8 cellular contexts compared by ENCODE assay signal in the genomic region with DNA sequence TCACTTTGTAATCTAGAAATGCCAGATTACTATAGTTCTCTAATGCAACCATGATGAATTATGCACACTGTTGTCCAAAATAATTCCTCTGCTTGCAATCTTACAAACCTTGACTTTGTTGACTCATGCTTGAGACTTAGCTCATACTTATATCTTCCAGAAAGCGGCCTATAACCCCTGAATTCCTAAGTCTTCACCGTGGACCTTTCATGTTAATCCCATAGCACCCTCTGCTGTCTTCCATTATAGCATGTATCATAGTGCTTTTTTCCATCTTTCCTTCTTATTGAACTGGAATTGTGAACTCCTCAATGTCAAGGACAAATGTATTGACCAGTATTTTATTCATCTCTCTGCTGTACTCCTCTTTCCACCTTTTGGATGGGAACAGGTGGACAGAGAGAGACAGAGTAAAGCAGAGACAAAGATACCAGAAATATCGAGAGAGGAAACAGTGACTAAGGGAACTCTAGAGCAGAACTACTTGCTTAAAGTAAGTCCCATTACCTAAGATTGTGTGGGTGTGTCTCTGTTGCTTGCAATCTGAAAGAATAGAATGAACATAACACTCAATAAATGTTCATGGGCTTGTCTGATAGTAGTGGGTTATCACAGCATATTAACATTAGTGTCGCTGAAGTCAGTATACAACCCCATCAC.
A peak's percentile ranks its signal among the peaks of the same experiment; 100 is the strongest.
DNase-seq lines count a peak whose midpoint lies in the region; ATAC-seq and TF ChIP-seq lines count a peak whose summit lies in the region.

No MANE protein-coding gene starts in this region.

- DNase-seq in BJ (ENCODE audit: low read depth) = peak; percentile 12
- peak; percentile 40 for DNase-seq in NCI-H1694 (lab: John Stamatoyannopoulos, UW)
- peak; percentile 74 for DNase-seq in cerebellar cortex (ENCODE audit: low spot score)
- peak; percentile 71 for DNase-seq in medulla oblongata (ENCODE audit: extremely low spot score)
- DNase-seq in T-helper 2 cell = no peak
- no peak for DNase-seq in HK-2 (ENCODE audit: unreplicated experiment)
- no peak for DNase-seq in activated naive CD8-positive, alpha-beta T cell treated with anti-CD3 and anti-CD28 coated beads, Interleukin-2, amount 50 U/mL, for 24 hours

- H3K27me3 ChIP-seq in BJ (ENCODE audit: control insufficient read depth, insufficient read depth, low read length) = no peaks in the 10 kb centered on the region

- no peaks in the 10 kb centered on the region for H3K27me3 Mint-ChIP-seq in activated naive CD8-positive, alpha-beta T cell treated with anti-CD3 and anti-CD28 coated beads, Interleukin-2, amount 50 U/mL, for 24 hours

- no peak overlapping the region for H3K4me3 Mint-ChIP-seq in activated naive CD8-positive, alpha-beta T cell treated with anti-CD3 and anti-CD28 coated beads, Interleukin-2, amount 50 U/mL, for 24 hours

- no peaks in the 10 kb centered on the region for H3K4me1 Mint-ChIP-seq in activated naive CD8-positive, alpha-beta T cell treated with anti-CD3 and anti-CD28 coated beads, Interleukin-2, amount 50 U/mL, for 24 hours

- peak; percentile 62 for TF ChIP-seq CTCF in BJ (IDR thresholded peaks at IDR 0.05; ENCODE audit: insufficient read depth, low read depth, low read length)

- H3K9me3 Mint-ChIP-seq in activated naive CD8-positive, alpha-beta T cell treated with anti-CD3 and anti-CD28 coated beads, Interleukin-2, amount 50 U/mL, for 24 hours = peaks cover 2% of the 10 kb centered on the region

- POLR2A ChIA-PET in BJ (lab: Charles Lee) = no interaction called here

- H3K36me3 ChIP-seq in BJ (ENCODE audit: control insufficient read depth, insufficient read depth, low read length) = no peaks in the 10 kb centered on the region

- no peak for ATAC-seq in HG03460 (IDR thresholded peaks at IDR 0.05; ENCODE audit: unreplicated experiment)
- no peak for ATAC-seq in activated naive CD8-positive, alpha-beta T cell treated with anti-CD3 and anti-CD28 coated beads, Interleukin-2, amount 50 U/mL, for 24 hours

- no peak overlapping the region for H3K4me3 ChIP-seq in BJ (ENCODE audit: low read depth, low read length)

- H3K36me3 Mint-ChIP-seq in activated naive CD8-positive, alpha-beta T cell treated with anti-CD3 and anti-CD28 coated beads, Interleukin-2, amount 50 U/mL, for 24 hours (ENCODE audit: low read depth) = no peaks in the 10 kb centered on the region

- CTCF ChIA-PET in BJ (lab: Yijun Ruan, JAX) = interaction anchor here (0.6 to 1.7 kb wide), 13 partner anchors 34 to 378 kb away, joined by 3 to 29 read pairs (median 4); partner anchors contain the start of gene LURAP1L

- H3K27ac Mint-ChIP-seq in activated naive CD8-positive, alpha-beta T cell treated with anti-CD3 and anti-CD28 coated beads, Interleukin-2, amount 50 U/mL, for 24 hours = no peak overlapping the region

Comparison
In these comparisons a context has a peak if more than half of its experiments do, and no peak if none do; other contexts are left out.
1. DNase-seq: peak in BJ (single experiment), NCI-H1694 (single experiment), cerebellar cortex (single experiment) and medulla oblongata (single experiment); none in T-helper 2 cell (0 of 5), HK-2 (single experiment) and activated naive CD8-positive, alpha-beta T cell treated with anti-CD3 and anti-CD28 coated beads, Interleukin-2, amount 50 U/mL, for 24 hours (single experiment).